In genomic region chr18:57586243-57587049, GRCh38 we compare ENCODE assay signal across 8 cellular contexts. TPM values are rescaled to one million over a fixed set of nuclear protein-coding genes. Genes with fewer than 3 reads are reported as not detected.
DNase-seq lines count a peak whose midpoint lies in the region; ATAC-seq and TF ChIP-seq lines count a peak whose summit lies in the region.

A gene with protein sequence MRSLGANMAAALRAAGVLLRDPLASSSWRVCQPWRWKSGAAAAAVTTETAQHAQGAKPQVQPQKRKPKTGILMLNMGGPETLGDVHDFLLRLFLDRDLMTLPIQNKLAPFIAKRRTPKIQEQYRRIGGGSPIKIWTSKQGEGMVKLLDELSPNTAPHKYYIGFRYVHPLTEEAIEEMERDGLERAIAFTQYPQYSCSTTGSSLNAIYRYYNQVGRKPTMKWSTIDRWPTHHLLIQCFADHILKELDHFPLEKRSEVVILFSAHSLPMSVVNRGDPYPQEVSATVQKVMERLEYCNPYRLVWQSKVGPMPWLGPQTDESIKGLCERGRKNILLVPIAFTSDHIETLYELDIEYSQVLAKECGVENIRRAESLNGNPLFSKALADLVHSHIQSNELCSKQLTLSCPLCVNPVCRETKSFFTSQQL (minus strand): TSS chr18:57586702. CDS start chr18:57586620, 82 bp downstream.

- TF ChIP-seq CTCF in kidney epithelial cell (IDR thresholded peaks at IDR 0.05; ENCODE audit: insufficient read depth, low read length, poor library complexity, severe bottlenecking) = no peak

- H3K27me3 ChIP-seq in kidney epithelial cell (ENCODE audit: control insufficient read depth, insufficient read depth, low read length) = no peaks in the 10 kb centered on the region

- DNase-seq in NCI-H2029 (lab: John Stamatoyannopoulos, UW) = peak; percentile 21
- DNase-seq in NCI-H2029 treated with DMSO at 0.1 percent for 48 hours (lab: John Stamatoyannopoulos, UW) = no peak
- DNase-seq in NCI-H2171 (lab: John Stamatoyannopoulos, UW) = peak; percentile 37
- peak; percentile 80 for DNase-seq in activated CD4-positive, CD25-positive, alpha-beta regulatory T cell treated with anti-CD3 and anti-CD28 coated beads, Interleukin-2, amount 50 U/mL, for 72 hours
- peak; percentile 55 for DNase-seq in cerebellar cortex (ENCODE audit: low spot score)
- DNase-seq in kidney epithelial cell (ENCODE audit: low read depth) = peak; percentile 4
- peak; percentile 22 to 47 for DNase-seq in stimulated activated CD4-positive, alpha-beta T cell treated with anti-CD3 and anti-CD28 coated beads, Interleukin-15, amount 100 ng/mL, for 48 hours (ENCODE audit: low read depth in 2 of 2)

- no peaks in the 10 kb centered on the region for H3K36me3 ChIP-seq in kidney epithelial cell (ENCODE audit: control insufficient read depth, insufficient read depth, low read length)

- ATAC-seq in HG02884 (IDR thresholded peaks at IDR 0.05; ENCODE audit: unreplicated experiment) = peak; percentile 87

- peak within 1 kb of the TSS; percentile 85 for H3K4me3 ChIP-seq in kidney epithelial cell (ENCODE audit: low read depth, low read length)

RNA-seq across cellular contexts. Expression of the gene that starts here (rescaled TPM):
- total RNA-seq in kidney epithelial cell = 52.9 and 58.3 TPM in 2 replicates
